ENCODE assay signal across 23 cellular contexts in genomic region chr18:54584065-54584464, GRCh38. TPM values are rescaled to one million over a fixed set of nuclear protein-coding genes. Genes with fewer than 3 reads are reported as not detected.
"Had no signal": no experiment of that assay in that cellular context is flagged by ENCODE, and none has a peak within 500 bp of the region (broad histone marks: within the 10 kb centered on the region; RNA-seq: fewer than 3 reads in every experiment).

No MANE protein-coding gene starts in this region.

- H3K4me3 ChIP-seq: SJSA1, SK-N-MC had no signal

- H3K36me3 ChIP-seq: SJSA1 had no signal

- FAIRE-seq: HTR-8/SVneo, RCC 7860 had no signal

- H3K4me1 ChIP-seq: SJSA1 had no signal

- H3K27ac ChIP-seq: HL-60, SJSA1, SK-N-MC had no signal

- DNase-seq: KBM-7, MV-4-11, NCI-H1048, NCI-H1105, NCI-H1436 treated with DMSO at 0.1 percent for 48 hours, NCI-H1694, NCI-H1930, NCI-H2081, NCI-H2107, NCI-H226, NCI-H446, NCI-H510A, NCI-H524 treated with DMSO at 0.1 percent for 48 hours, NCI-H774, Right ventricle myocardium superior, RPMI8226, SIG-M5 had no signal

- H3K9me3 ChIP-seq: SJSA1 had no signal

RNA-seq across cellular contexts. Expression of gene DYNAP, which starts 7.0 kb away (rescaled TPM):
- total RNA-seq: LHCN-M2, Right ventricle myocardium superior, SJSA1 had no signal
